In genomic region chr6:37146735-37147157, GRCh38 we compare ENCODE assay signal across 18 cellular contexts.
"Had no signal": no experiment of that assay in that cellular context is flagged by ENCODE, and none has a peak within 500 bp of the region (broad histone marks: within the 10 kb centered on the region; RNA-seq: fewer than 3 reads in every experiment).

No MANE protein-coding gene starts in this region.

- H3K9me3 ChIP-seq: esophagus muscularis mucosa, gastrocnemius medialis, heart right ventricle, left lung, lower lobe of right lung, pancreas, prostate gland, spleen, transverse colon had no signal

- H3K4me3 ChIP-seq: esophagus muscularis mucosa, gastrocnemius medialis, heart right ventricle, left lung, lower lobe of right lung, pancreas, prostate gland, spleen, transverse colon had no signal

- H3K27ac ChIP-seq: epithelial cell of prostate, esophagus muscularis mucosa, gastrocnemius medialis, heart right ventricle, left lung, lower lobe of right lung, pancreas, prostate gland, transverse colon had no signal

- H3K36me3 ChIP-seq: esophagus muscularis mucosa, gastrocnemius medialis, heart right ventricle, left lung, lower lobe of right lung, pancreas, prostate gland, spleen, transverse colon had no signal

- H3K27me3 ChIP-seq: esophagus muscularis mucosa, gastrocnemius medialis, heart right ventricle, left lung, pancreas, transverse colon had no signal

- H3K4me1 ChIP-seq: left lung, lower lobe of right lung, prostate gland had no signal

- DNase-seq: effector memory CD8-positive, alpha-beta T cell; gastrocnemius medialis; heart right ventricle; hypothalamus; islet precursor cell; left lung; lower lobe of right lung; occipital lobe; pancreas; retina; spleen; stimulated activated CD4-positive, alpha-beta T cell treated with anti-CD3 and anti-CD28 coated beads, Interleukin-15, amount 100 ng/mL, for 24 hours; stimulated activated CD4-positive, alpha-beta T cell treated with anti-CD3 and anti-CD28 coated beads, Interleukin-1b, Interleukin-23, amount 100 ng/mL, for 48 hours; stimulated activated CD4-positive, alpha-beta T cell treated with anti-CD3 and anti-CD28 coated beads, Interleukin-4, amount 100 ng/mL, for 24 hours; transverse colon had no signal
